Comparison of ENCODE assay signal across 1 cellular context in the genomic region with DNA sequence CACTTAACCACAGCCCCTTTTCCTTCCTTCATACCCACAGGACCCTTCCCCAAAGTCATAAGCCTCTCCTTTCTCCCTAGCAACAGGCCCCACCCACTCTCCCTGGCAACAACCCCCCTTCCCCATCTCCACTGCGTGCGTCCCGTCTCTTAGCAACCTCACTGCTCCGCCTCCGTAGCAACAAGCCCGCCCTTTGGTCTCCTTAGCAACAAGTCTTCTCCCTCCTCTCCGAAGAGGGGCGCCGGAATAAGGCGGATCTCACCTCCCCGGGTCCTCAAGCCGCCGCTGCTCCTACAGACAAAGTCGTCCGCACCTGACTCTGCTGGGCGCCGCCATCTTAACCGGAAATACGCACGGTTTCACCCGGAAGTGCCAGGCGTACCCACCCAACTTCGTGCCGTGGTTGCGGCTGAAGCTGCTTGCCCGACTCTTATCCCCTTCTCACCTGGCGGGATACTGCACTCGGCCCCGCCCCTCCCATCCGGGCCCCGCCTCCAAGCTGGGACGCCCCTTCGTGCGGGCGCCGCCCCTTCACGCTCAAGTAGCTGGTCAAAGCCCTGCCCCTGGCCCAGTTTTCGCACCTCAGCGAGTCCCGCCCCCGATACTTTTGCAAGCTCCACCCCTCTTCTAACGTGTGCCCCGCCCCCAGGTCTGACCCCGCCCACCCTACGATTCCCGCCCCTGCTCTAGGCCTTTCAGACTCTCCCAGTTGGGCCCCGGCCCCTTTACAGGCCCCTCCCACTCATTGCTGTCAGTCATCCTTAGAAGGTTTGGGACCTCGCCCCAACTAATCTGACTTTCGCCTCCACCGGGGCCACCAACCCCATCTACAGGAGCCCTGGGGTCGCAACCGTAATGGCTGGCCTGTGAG.
TF ChIP-seq lines count a peak whose summit lies in the region.

A gene with protein sequence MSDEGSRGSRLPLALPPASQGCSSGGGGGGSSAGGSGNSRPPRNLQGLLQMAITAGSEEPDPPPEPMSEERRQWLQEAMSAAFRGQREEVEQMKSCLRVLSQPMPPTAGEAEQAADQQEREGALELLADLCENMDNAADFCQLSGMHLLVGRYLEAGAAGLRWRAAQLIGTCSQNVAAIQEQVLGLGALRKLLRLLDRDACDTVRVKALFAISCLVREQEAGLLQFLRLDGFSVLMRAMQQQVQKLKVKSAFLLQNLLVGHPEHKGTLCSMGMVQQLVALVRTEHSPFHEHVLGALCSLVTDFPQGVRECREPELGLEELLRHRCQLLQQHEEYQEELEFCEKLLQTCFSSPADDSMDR (minus strand): TSS at position 338 of the 871 bp plus-strand sequence. CDS start 502 bp downstream, outside the sequence.

TF ChIP-seq in GM12878, 131 proteins besides CTCF, POLR2A, EP300 and RAD21 (continued from another document):
- TF ChIP-seq, protein P1, sequence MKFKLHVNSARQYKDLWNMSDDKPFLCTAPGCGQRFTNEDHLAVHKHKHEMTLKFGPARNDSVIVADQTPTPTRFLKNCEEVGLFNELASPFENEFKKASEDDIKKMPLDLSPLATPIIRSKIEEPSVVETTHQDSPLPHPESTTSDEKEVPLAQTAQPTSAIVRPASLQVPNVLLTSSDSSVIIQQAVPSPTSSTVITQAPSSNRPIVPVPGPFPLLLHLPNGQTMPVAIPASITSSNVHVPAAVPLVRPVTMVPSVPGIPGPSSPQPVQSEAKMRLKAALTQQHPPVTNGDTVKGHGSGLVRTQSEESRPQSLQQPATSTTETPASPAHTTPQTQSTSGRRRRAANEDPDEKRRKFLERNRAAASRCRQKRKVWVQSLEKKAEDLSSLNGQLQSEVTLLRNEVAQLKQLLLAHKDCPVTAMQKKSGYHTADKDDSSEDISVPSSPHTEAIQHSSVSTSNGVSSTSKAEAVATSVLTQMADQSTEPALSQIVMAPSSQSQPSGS (IDR thresholded peaks at IDR 0.05; ENCODE audit: low read length), result no peak
- TF ChIP-seq ZNF384 (IDR thresholded peaks at IDR 0.05; ENCODE audit: borderline replicate concordance, low read depth, low read length), result no peak
- no peak for TF ChIP-seq KDM1A (IDR thresholded peaks at IDR 0.05; ENCODE audit: borderline replicate concordance)
- TF ChIP-seq CHD2 (IDR thresholded peaks at IDR 0.05; ENCODE audit: borderline replicate concordance, low read depth, low read length), result no peak
- 0 out of 3 replicates have a peak, but pooled peaks of 1 of the 2 experiments have one; percentile 34 for TF ChIP-seq EGR1 (IDR thresholded peaks at IDR 0.05; ENCODE audit: borderline replicate concordance in 1 of 2, low read depth in 2 of 2, low read length in 2 of 2)
- no peak for TF ChIP-seq JUNB (IDR thresholded peaks at IDR 0.05)
- no peak for TF ChIP-seq TCF7 (IDR thresholded peaks at IDR 0.05; ENCODE audit: borderline replicate concordance)
- TF ChIP-seq SREBF2 (IDR thresholded peaks at IDR 0.05; ENCODE audit: low read length), result 0 out of 2 replicates have a peak, but pooled peaks have one; percentile 30
- 0 out of 2 replicates have a peak, but pooled peaks have one; percentile 12 for TF ChIP-seq NR2F1 (conservative IDR thresholded peaks at IDR 0.05)
- TF ChIP-seq MEF2B (IDR thresholded peaks at IDR 0.05; ENCODE audit: partially characterized antibody, poor library complexity, severe bottlenecking), result peak; percentile 53
- TF ChIP-seq CEBPB (IDR thresholded peaks at IDR 0.05; ENCODE audit: borderline replicate concordance in 1 of 2, low read depth in 2 of 2, low read length in 2 of 2), result no peak
- TF ChIP-seq ATF7 (IDR thresholded peaks at IDR 0.05; ENCODE audit: low read depth), result 0 out of 2 replicates have a peak, but pooled peaks have one; percentile 35
- peak; percentile 37; the same call in 1 of the 2 replicates for TF ChIP-seq ZNF207 (IDR thresholded peaks at IDR 0.05; ENCODE audit: borderline replicate concordance)
- TF ChIP-seq IKZF2 (IDR thresholded peaks at IDR 0.05), result no peak
- TF ChIP-seq, protein P2, sequence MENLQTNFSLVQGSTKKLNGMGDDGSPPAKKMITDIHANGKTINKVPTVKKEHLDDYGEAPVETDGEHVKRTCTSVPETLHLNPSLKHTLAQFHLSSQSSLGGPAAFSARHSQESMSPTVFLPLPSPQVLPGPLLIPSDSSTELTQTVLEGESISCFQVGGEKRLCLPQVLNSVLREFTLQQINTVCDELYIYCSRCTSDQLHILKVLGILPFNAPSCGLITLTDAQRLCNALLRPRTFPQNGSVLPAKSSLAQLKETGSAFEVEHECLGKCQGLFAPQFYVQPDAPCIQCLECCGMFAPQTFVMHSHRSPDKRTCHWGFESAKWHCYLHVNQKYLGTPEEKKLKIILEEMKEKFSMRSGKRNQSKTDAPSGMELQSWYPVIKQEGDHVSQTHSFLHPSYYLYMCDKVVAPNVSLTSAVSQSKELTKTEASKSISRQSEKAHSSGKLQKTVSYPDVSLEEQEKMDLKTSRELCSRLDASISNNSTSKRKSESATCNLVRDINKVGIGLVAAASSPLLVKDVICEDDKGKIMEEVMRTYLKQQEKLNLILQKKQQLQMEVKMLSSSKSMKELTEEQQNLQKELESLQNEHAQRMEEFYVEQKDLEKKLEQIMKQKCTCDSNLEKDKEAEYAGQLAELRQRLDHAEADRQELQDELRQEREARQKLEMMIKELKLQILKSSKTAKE (IDR thresholded peaks at IDR 0.05; ENCODE audit: low read depth, poor library complexity, severe bottlenecking), result no peak
- TF ChIP-seq RAD51 (IDR thresholded peaks at IDR 0.05), result no peak
- TF ChIP-seq PRDM15 (CRISPR knock-in tag; IDR thresholded peaks at IDR 0.05), result no peak
- TF ChIP-seq GABPA (IDR thresholded peaks at IDR 0.05; ENCODE audit: low read depth), result peak; percentile 96
- TF ChIP-seq TAF1 (IDR thresholded peaks at IDR 0.05; ENCODE audit: borderline replicate concordance, low read depth, low read length), result peak; percentile 87
- peak; percentile 70; the same call in 1 of the 2 replicates for TF ChIP-seq RUNX3 (IDR thresholded peaks at IDR 0.05; ENCODE audit: low read length)
- TF ChIP-seq ELK1 (IDR thresholded peaks at IDR 0.05; ENCODE audit: low read depth, low read length), result no peak; the same call in 1 of the 2 replicates
- no peak for TF ChIP-seq STAT3 (IDR thresholded peaks at IDR 0.05; ENCODE audit: low read depth, low read length)
- TF ChIP-seq BRCA1 (IDR thresholded peaks at IDR 0.05; ENCODE audit: low read depth, low read length), result no peak
- TF ChIP-seq CBX5 (IDR thresholded peaks at IDR 0.05; ENCODE audit: low read depth), result no peak
